8 cellular contexts compared by ENCODE assay signal in genomic region chr11:8593935-8594909, GRCh38. TPM values are rescaled to one million over a fixed set of nuclear protein-coding genes. Genes with fewer than 3 reads are reported as not detected.
DNase-seq lines count a peak whose midpoint lies in the region; ATAC-seq and TF ChIP-seq lines count a peak whose summit lies in the region.

TSS of gene STK33 (minus strand) at chr11:8594228. CDS start at chr11:8474905, 119,323 bp downstream.

- H3K27me3 ChIP-seq in BE2C (no peaks in the 10 kb centered on the region), left ventricle myocardium inferior (ENCODE audit: low read depth) (peaks cover 47% of the 10 kb centered on the region), rectal smooth muscle tissue (ENCODE audit: control insufficient read depth, insufficient read depth, low read length) (no peaks in the 10 kb centered on the region)

- ATAC-seq in GM18907 (IDR thresholded peaks at IDR 0.05; ENCODE audit: unreplicated experiment): peak; percentile 89
- peak; percentile 62 for ATAC-seq in HG03060 (IDR thresholded peaks at IDR 0.05; ENCODE audit: low read depth, unreplicated experiment)

- no peaks in the 10 kb centered on the region for H3K9me3 Mint-ChIP-seq in activated T-helper 1 cell treated with anti-CD3 and anti-CD28 coated beads, Interleukin-12 subunit alpha, Interleukin-12 subunit beta, Interleukin-2, Interleukin-4 antibody, amounts not matched to agents 30 ng/mL and 10 ng/mL and 1 ng/mL, durations not matched to agents 14 hours and 24 hours and 36 hours

- H3K4me3 Mint-ChIP-seq in activated T-helper 1 cell treated with anti-CD3 and anti-CD28 coated beads, Interleukin-12 subunit alpha, Interleukin-12 subunit beta, Interleukin-2, Interleukin-4 antibody, amounts not matched to agents 30 ng/mL and 10 ng/mL and 1 ng/mL, durations not matched to agents 14 hours and 24 hours and 36 hours: peak within 1 kb of the TSS; percentile 56

- intact Hi-C loops in activated T-helper 1 cell treated with anti-CD3 and anti-CD28 coated beads, Interleukin-12 subunit alpha, Interleukin-12 subunit beta, Interleukin-2, Interleukin-4 antibody, amounts not matched to agents 30 ng/mL and 10 ng/mL and 1 ng/mL, durations not matched to agents 14 hours and 24 hours and 36 hours (cut with micrococcal nuclease): no loop called here
- intact Hi-C loops in left ventricle myocardium inferior (cut with micrococcal nuclease): no loop called here

- H3K4me3 ChIP-seq in BE2C (ENCODE audit: low read depth, low read length) (peak within 1 kb of the TSS; percentile 67), left ventricle myocardium inferior (peak within 1 kb of the TSS; percentile 77), rectal smooth muscle tissue (ENCODE audit: low read length) (peak within 1 kb of the TSS; percentile 71)

- H3K27ac Mint-ChIP-seq in activated T-helper 1 cell treated with anti-CD3 and anti-CD28 coated beads, Interleukin-12 subunit alpha, Interleukin-12 subunit beta, Interleukin-2, Interleukin-4 antibody, amounts not matched to agents 30 ng/mL and 10 ng/mL and 1 ng/mL, durations not matched to agents 14 hours and 24 hours and 36 hours: no peak within 1 kb of the TSS

- H3K9me3 ChIP-seq in BE2C: no peaks in the 10 kb centered on the region
- H3K9me3 ChIP-seq in left ventricle myocardium inferior (replicated peaks): no peaks in the 10 kb centered on the region

- no peak for TF ChIP-seq CTCF in BE2C (IDR thresholded peaks at IDR 0.05; ENCODE audit: low read depth, low read length)
- no peak for TF ChIP-seq CTCF in left ventricle myocardium inferior (IDR thresholded peaks at IDR 0.05; ENCODE audit: borderline replicate concordance)

- peak within 1 kb of the TSS; percentile 10 for H3K9ac ChIP-seq in rectal smooth muscle tissue (ENCODE audit: low read length)

- H3K27ac ChIP-seq in left ventricle myocardium inferior (replicated peaks): peak within 1 kb of the TSS; percentile 77
- peak within 1 kb of the TSS; percentile 53 for H3K27ac ChIP-seq in rectal smooth muscle tissue (ENCODE audit: low read depth, low read length)

- H3K27me3 Mint-ChIP-seq in activated T-helper 1 cell treated with anti-CD3 and anti-CD28 coated beads, Interleukin-12 subunit alpha, Interleukin-12 subunit beta, Interleukin-2, Interleukin-4 antibody, amounts not matched to agents 30 ng/mL and 10 ng/mL and 1 ng/mL, durations not matched to agents 14 hours and 24 hours and 36 hours (ENCODE audit: insufficient read depth): peaks cover 53% of the 10 kb centered on the region

- peak; percentile 62 for DNase-seq in BE2C
- DNase-seq in NCI-H2227 (lab: John Stamatoyannopoulos, UW; ENCODE audit: unreplicated experiment): peak; percentile 90
- peak; percentile 11 for DNase-seq in activated T-helper 1 cell treated with anti-CD3 and anti-CD28 coated beads, Interleukin-12 subunit alpha, Interleukin-12 subunit beta, Interleukin-2, Interleukin-4 antibody, amounts not matched to agents 30 ng/mL and 10 ng/mL and 1 ng/mL, durations not matched to agents 14 hours and 24 hours and 36 hours (ENCODE audit: low spot score)
- DNase-seq in left ventricle myocardium inferior: peak; percentile 59
- DNase-seq in hippocampal formation (lab: John Stamatoyannopoulos, UW): no peak

- no peaks in the 10 kb centered on the region for H3K4me1 Mint-ChIP-seq in activated T-helper 1 cell treated with anti-CD3 and anti-CD28 coated beads, Interleukin-12 subunit alpha, Interleukin-12 subunit beta, Interleukin-2, Interleukin-4 antibody, amounts not matched to agents 30 ng/mL and 10 ng/mL and 1 ng/mL, durations not matched to agents 14 hours and 24 hours and 36 hours (ENCODE audit: low read depth)

- no peaks in the 10 kb centered on the region for H3K36me3 Mint-ChIP-seq in activated T-helper 1 cell treated with anti-CD3 and anti-CD28 coated beads, Interleukin-12 subunit alpha, Interleukin-12 subunit beta, Interleukin-2, Interleukin-4 antibody, amounts not matched to agents 30 ng/mL and 10 ng/mL and 1 ng/mL, durations not matched to agents 14 hours and 24 hours and 36 hours (ENCODE audit: low read depth)

- H3K36me3 ChIP-seq in BE2C: no peaks in the 10 kb centered on the region
- no peaks in the 10 kb centered on the region for H3K36me3 ChIP-seq in left ventricle myocardium inferior
- H3K36me3 ChIP-seq in rectal smooth muscle tissue (ENCODE audit: control insufficient read depth, insufficient read depth, low read length): no peaks in the 10 kb centered on the region

- H3K4me1 ChIP-seq in BE2C (no peaks in the 10 kb centered on the region), left ventricle myocardium inferior (peaks cover 15% of the 10 kb centered on the region), rectal smooth muscle tissue (ENCODE audit: control insufficient read depth, insufficient read depth, low read length) (peaks cover 7% of the 10 kb centered on the region)

RNA-seq across cellular contexts. Expression of gene STK33, which starts in this region (rescaled TPM):
- polyA plus RNA-seq in BE2C (2012; ENCODE audit: insufficient read depth, insufficient read length, low read depth): 6.0 TPM
- total RNA-seq in activated T-helper 1 cell treated with anti-CD3 and anti-CD28 coated beads, Interleukin-12 subunit alpha, Interleukin-12 subunit beta, Interleukin-2, Interleukin-4 antibody, amounts not matched to agents 30 ng/mL and 10 ng/mL and 1 ng/mL, durations not matched to agents 14 hours and 24 hours and 36 hours: 0.34 and 0.62 TPM in 2 replicates
- 25.8 TPM for total RNA-seq in left ventricle myocardium inferior

Comparison
In these comparisons a context has a peak if more than half of its experiments do, and no peak if none do; other contexts are left out.
1. RNA of gene STK33 (total RNA-seq): 25.8 TPM in left ventricle myocardium inferior (single experiment); 0.34 to 0.62 TPM in activated T-helper 1 cell treated with anti-CD3 and anti-CD28 coated beads, Interleukin-12 subunit alpha, Interleukin-12 subunit beta, Interleukin-2, Interleukin-4 antibody, amounts not matched to agents 30 ng/mL and 10 ng/mL and 1 ng/mL, durations not matched to agents 14 hours and 24 hours and 36 hours; every median in the first group is over 10 times any median in the second.
2. Peak in DNase-seq in activated T-helper 1 cell treated with anti-CD3 and anti-CD28 coated beads, Interleukin-12 subunit alpha, Interleukin-12 subunit beta, Interleukin-2, Interleukin-4 antibody, amounts not matched to agents 30 ng/mL and 10 ng/mL and 1 ng/mL, durations not matched to agents 14 hours and 24 hours and 36 hours; RNA of the gene not detected or under 1 TPM.
3. DNase-seq: peak in BE2C (single experiment), NCI-H2227 (single experiment) and left ventricle myocardium inferior (single experiment); none in hippocampal formation (0 of 2).
4. Peak in every context shown above with its lines, with median percentiles within 50 percentile points of each other: H3K4me3 ChIP-seq.